9 cellular contexts compared by ENCODE assay signal in the genomic region with DNA sequence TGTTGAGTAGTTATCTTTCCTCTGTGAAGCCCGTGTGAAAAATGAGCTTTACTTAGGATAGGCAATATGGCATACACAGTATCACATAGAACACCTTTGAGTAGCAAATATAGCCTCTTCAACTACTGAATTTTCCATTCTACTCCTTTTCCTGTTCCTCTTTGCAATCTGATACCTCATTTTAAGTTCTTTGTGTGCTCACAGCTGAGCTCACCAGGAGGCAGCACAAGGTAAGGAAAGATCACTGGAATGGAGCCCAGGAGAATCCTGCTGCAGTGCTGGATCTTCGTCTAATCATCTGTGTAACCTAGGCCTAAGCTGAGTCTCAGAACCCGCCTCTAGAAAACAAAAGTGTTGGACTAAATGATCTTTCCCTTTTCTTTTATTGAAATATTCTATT.
DNase-seq lines count a peak whose midpoint lies in the region; ATAC-seq and TF ChIP-seq lines count a peak whose summit lies in the region.
"Had no signal": no experiment of that assay in that cellular context is flagged by ENCODE, and none has a peak within 500 bp of the region (broad histone marks: within the 10 kb centered on the region; RNA-seq: fewer than 3 reads in every experiment).

No MANE protein-coding gene starts in this region.

- H3K27me3 ChIP-seq in trophoblast cell (ENCODE audit: insufficient read depth, low read length), result no peaks in the 10 kb centered on the region
- H3K27me3 ChIP-seq: adrenal gland had no signal

- no peak overlapping the region for H3K23ac ChIP-seq in trophoblast cell (ENCODE audit: low read length)

- no peak overlapping the region for H2AK5ac ChIP-seq in trophoblast cell (ENCODE audit: low read length)

- no peaks in the 10 kb centered on the region for H3K79me2 ChIP-seq in trophoblast cell (ENCODE audit: control insufficient read depth, insufficient read depth, low read length, poor library complexity)

- no peak overlapping the region for H3K9ac ChIP-seq in trophoblast cell (ENCODE audit: low read length)

- no peak overlapping the region for H3K18ac ChIP-seq in trophoblast cell (ENCODE audit: low read length)

- no peak overlapping the region for H2BK12ac ChIP-seq in trophoblast cell (ENCODE audit: low read length)

- no peak overlapping the region for H2AFZ ChIP-seq in trophoblast cell (ENCODE audit: insufficient read depth, low read length, poor library complexity)

- POLR2A ChIA-PET in HEK293T (lab: Yijun Ruan, JAX), result no interaction called here

- WGBS in trophoblast cell (ENCODE audit: extremely low coverage, insufficient coverage, insufficient read length), result no CpG with 5 or more reads among the region's 3 CpGs

- no peak overlapping the region for H2BK5ac ChIP-seq in trophoblast cell (ENCODE audit: low read depth, low read length, poor library complexity)

- H3K79me1 ChIP-seq in trophoblast cell (ENCODE audit: low read length), result no peaks in the 10 kb centered on the region

- no peaks in the 10 kb centered on the region for H3K36me3 ChIP-seq in trophoblast cell (ENCODE audit: control insufficient read depth in 1 of 2, insufficient read depth in 2 of 2, low read length in 2 of 2)
- H3K36me3 ChIP-seq: adrenal gland had no signal

- no peak overlapping the region for H4K8ac ChIP-seq in trophoblast cell (ENCODE audit: low read depth, low read length)

- H3K4me3 ChIP-seq in trophoblast cell (ENCODE audit: low read depth, low read length), result no peak overlapping the region
- H3K4me3 ChIP-seq: adrenal gland had no signal

- H4K91ac ChIP-seq in trophoblast cell (ENCODE audit: low read depth, low read length), result no peak overlapping the region

- H4K12ac ChIP-seq in trophoblast cell (ENCODE audit: low read depth, low read length), result no peak overlapping the region

- no peaks in the 10 kb centered on the region for H3K9me3 ChIP-seq in trophoblast cell (ENCODE audit: insufficient read depth, low read depth, low read length)
- H3K9me3 ChIP-seq: adrenal gland had no signal

- H3K4ac ChIP-seq in trophoblast cell (ENCODE audit: low read depth, low read length), result no peak overlapping the region

- ATAC-seq in HG03097 (IDR thresholded peaks at IDR 0.05; ENCODE audit: low FRiP score, unreplicated experiment), result no peak
- ATAC-seq in GM19455 (IDR thresholded peaks at IDR 0.05; ENCODE audit: unreplicated experiment), result no peak
- no peak for ATAC-seq in HG03095 (IDR thresholded peaks at IDR 0.05; ENCODE audit: unreplicated experiment)

- H3K27ac ChIP-seq in trophoblast cell (ENCODE audit: low read depth, low read length), result no peak overlapping the region
- H3K27ac ChIP-seq: adrenal gland had no signal

- H3K4me1 ChIP-seq in trophoblast cell (ENCODE audit: control insufficient read depth in 1 of 2, insufficient read depth in 2 of 2, low read length in 2 of 2), result peaks cover 2 to 6% of the 10 kb centered on the region in 2 experiments

- DNase-seq in HEK293T (ENCODE audit: extremely low spot score), result peak; percentile 65
- DNase-seq in NCI-H446 treated with DMSO at 0.1 percent for 48 hours (lab: John Stamatoyannopoulos, UW), result peak; percentile 44
- peak; percentile 26 for DNase-seq in brain pericyte (ENCODE audit: low read depth, low spot score)
- peak; percentile 6 to 28 for DNase-seq in trophoblast cell
- no peak for DNase-seq in cerebellar cortex (ENCODE audit: low spot score)

- CTCF ChIA-PET in HEK293T (lab: Yijun Ruan, JAX), result no interaction called here

- no peak overlapping the region for H3K14ac ChIP-seq in trophoblast cell (ENCODE audit: low read length)

- H2BK120ac ChIP-seq in trophoblast cell (ENCODE audit: insufficient read depth, low read length, poor library complexity), result no peak overlapping the region

- no peak overlapping the region for H3K4me2 ChIP-seq in trophoblast cell (ENCODE audit: low read length)

TF ChIP-seq in HEK293T, 16 proteins besides CTCF, POLR2A, EP300 and RAD21:
- TF ChIP-seq TARDBP (IDR thresholded peaks at IDR 0.05), result no peak
- TF ChIP-seq LEF1 (IDR thresholded peaks at IDR 0.05; ENCODE audit: borderline replicate concordance), result no peak
- no peak for TF ChIP-seq L3MBTL2 (conservative IDR thresholded peaks at IDR 0.05)
- TF ChIP-seq BHLHE40 (IDR thresholded peaks at IDR 0.05; ENCODE audit: borderline replicate concordance), result no peak
- no peak for TF ChIP-seq ZNF384 (IDR thresholded peaks at IDR 0.05)
- no peak for TF ChIP-seq NFRKB (IDR thresholded peaks at IDR 0.05)
- no peak for TF ChIP-seq FOXA1 (IDR thresholded peaks at IDR 0.05)
- TF ChIP-seq CTBP1 (IDR thresholded peaks at IDR 0.05; ENCODE audit: borderline replicate concordance), result no peak
- no peak for TF ChIP-seq HDGF (IDR thresholded peaks at IDR 0.05; ENCODE audit: borderline replicate concordance)
- no peak for TF ChIP-seq FOXM1 (IDR thresholded peaks at IDR 0.05; ENCODE audit: borderline replicate concordance)
- no peak for TF ChIP-seq FOXK2 (IDR thresholded peaks at IDR 0.05)
